ENCODE assay signal across 8 cellular contexts in genomic region chr12:2959508-2960431, GRCh38. TPM values are rescaled to one million over a fixed set of nuclear protein-coding genes. Genes with fewer than 3 reads are reported as not detected.
DNase-seq lines count a peak whose midpoint lies in the region; ATAC-seq, FAIRE-seq and TF ChIP-seq lines count a peak whose summit lies in the region.

No MANE protein-coding gene starts in this region.

- H2AFZ ChIP-seq in PC-9 = peak overlapping the region; percentile 89

- H3K36me3 ChIP-seq in BJ (ENCODE audit: control insufficient read depth, insufficient read depth, low read length) (no peaks in the 10 kb centered on the region; the same call in 1 of the 2 replicates), PC-9 (ENCODE audit: low read depth) (no peaks in the 10 kb centered on the region), stomach (no peaks in the 10 kb centered on the region)

- no peaks in the 10 kb centered on the region for H3K9me2 ChIP-seq in PC-9 (ENCODE audit: insufficient read depth)

- H3K9me3 ChIP-seq in PC-9 (ENCODE audit: insufficient read depth, low read depth) (no peaks in the 10 kb centered on the region), stomach (no peaks in the 10 kb centered on the region)

- no peak for TF ChIP-seq POLR2A in stomach (IDR thresholded peaks at IDR 0.05)

- H3K27ac ChIP-seq in PC-9 = peak overlapping the region; percentile 53
- peak overlapping the region; percentile 59 to 89 (median 82) for H3K27ac ChIP-seq in stomach

- no peak for TF ChIP-seq CTCF in BJ (IDR thresholded peaks at IDR 0.05; ENCODE audit: insufficient read depth, low read depth, low read length)
- TF ChIP-seq CTCF in PC-9 (conservative IDR thresholded peaks at IDR 0.05) = no peak
- TF ChIP-seq CTCF in stomach (IDR thresholded peaks at IDR 0.05) = no peak

- H3K4me3 ChIP-seq in BJ (ENCODE audit: low read depth, low read length) (peak overlapping the region; percentile 79), PC-9 (peak overlapping the region; percentile 83), stomach (peak overlapping the region; percentile 57 to 68 (median 66))

- CTCF ChIA-PET in BJ (lab: Yijun Ruan, JAX) = interaction anchor here (0.8 kb wide), 1 partner anchor 79 kb away, joined by 3 read pairs; no protein-coding TSS in a partner anchor
- CTCF ChIA-PET in PC-9 (lab: Charles Lee) = interaction anchor here (0.9 kb wide), 1 partner anchor 75 kb away, joined by 3 read pairs; no protein-coding TSS in a partner anchor

- WGBS in stomach, 5 donors = 2 to 3% (median 2%) methylated on average over 78 to 106 of the region's 106 CpGs

- POLR2A ChIA-PET in BJ (lab: Charles Lee) = no interaction called here
- POLR2A ChIA-PET in PC-9 (lab: Charles Lee; ENCODE audit: unreplicated experiment) = no interaction called here

- H3F3A ChIP-seq in PC-9 (ENCODE audit: insufficient read depth, low read depth) = peaks cover 35% of the 10 kb centered on the region

- intact Hi-C loops in PC-9 (cut with micrococcal nuclease; ENCODE audit: unreplicated experiment) (loop anchor here (2.0 kb wide), 2 partner anchors 69 to 83 kb away; partner anchors contain the start of genes FOXM1, RHNO1 and TULP3), stomach (cut with DNase I; ENCODE audit: low total_unique reads) (no loop called here)

- TF ChIP-seq EP300 in stomach (IDR thresholded peaks at IDR 0.05) = no peak

- H3K4me1 ChIP-seq in PC-9 (replicated peaks; ENCODE audit: insufficient read depth) = peaks cover 33% of the 10 kb centered on the region
- H3K4me1 ChIP-seq in stomach = peaks cover 13 to 43% (median 29%) of the 10 kb centered on the region in 4 donors

- H4K20me1 ChIP-seq in PC-9 (ENCODE audit: insufficient read depth) = peaks cover 17% of the 10 kb centered on the region; the same call in 1 of the 2 replicates

- FAIRE-seq in GM19239 (lab: Jason Lieb, UNC) = no peak

- DNase-seq in BJ (ENCODE audit: low read depth) (no peak), GM19239 (ENCODE audit: insufficient read length, low spot score) (peak; percentile 38), PC-9 (peak; percentile 41 to 67), cerebellar cortex (ENCODE audit: low spot score) (peak; percentile 34), kidney tubule cell (ENCODE audit: low spot score) (peak; percentile 79), stomach (peak; percentile 30), NCI-H1048 (lab: John Stamatoyannopoulos, UW) (no peak)

- H3K4me2 ChIP-seq in PC-9 = peak overlapping the region; percentile 84

- H3K27me3 ChIP-seq in BJ (ENCODE audit: control insufficient read depth, insufficient read depth, low read length) = no peaks in the 10 kb centered on the region
- no peaks in the 10 kb centered on the region for H3K27me3 ChIP-seq in PC-9 (ENCODE audit: insufficient read depth, low read depth)
- peaks cover 0 to 66% (median 0%) of the 10 kb centered on the region in 3 donors for H3K27me3 ChIP-seq in stomach

- no peak for ATAC-seq in GM18909 (IDR thresholded peaks at IDR 0.05; ENCODE audit: poor library complexity, unreplicated experiment)

- peaks cover 43% of the 10 kb centered on the region for H3K79me2 ChIP-seq in PC-9 (ENCODE audit: low read depth)

- BruUV-seq in PC-9 (replicated peaks; lab: Mats Ljungman, UMichigan) = no TSS peak

RNA-seq across cellular contexts. Expression of gene TEAD4, which starts 0.6 kb away (rescaled TPM):
- polyA plus RNA-seq in BJ (2011; rRNA removed) (18.8 and 30.2 TPM in 2 replicates), stomach (10 to 100 TPM in 1 of 3 donors, 1 to 10 TPM in 2; 5.7 to 10.6 (median 9.2) TPM)
- 17.5 and 19.3 TPM in 2 replicates for polyA minus RNA-seq in BJ (2011; rRNA and poly(A)+ RNA removed)
- total RNA-seq in PC-9 (2021) (47.7 and 56.0 TPM in 2 replicates), stomach (1 to 10 TPM in 3 of 5 donors, not detected in 2; 7.9 to 8.4 (median 8.3) TPM)

Comparison
In these comparisons a context has a peak if more than half of its experiments do, and no peak if none do; other contexts are left out.
1. DNase-seq: peak in GM19239 (single experiment), PC-9 (2 of 2), cerebellar cortex (single experiment), kidney tubule cell (single experiment) and stomach (single experiment); none in BJ (single experiment) and NCI-H1048 (single experiment).
2. Peak in every context shown above with its lines, with median percentiles within 50 percentile points of each other: H3K4me3 ChIP-seq.